8 cellular contexts compared by ENCODE assay signal in the genomic region with DNA sequence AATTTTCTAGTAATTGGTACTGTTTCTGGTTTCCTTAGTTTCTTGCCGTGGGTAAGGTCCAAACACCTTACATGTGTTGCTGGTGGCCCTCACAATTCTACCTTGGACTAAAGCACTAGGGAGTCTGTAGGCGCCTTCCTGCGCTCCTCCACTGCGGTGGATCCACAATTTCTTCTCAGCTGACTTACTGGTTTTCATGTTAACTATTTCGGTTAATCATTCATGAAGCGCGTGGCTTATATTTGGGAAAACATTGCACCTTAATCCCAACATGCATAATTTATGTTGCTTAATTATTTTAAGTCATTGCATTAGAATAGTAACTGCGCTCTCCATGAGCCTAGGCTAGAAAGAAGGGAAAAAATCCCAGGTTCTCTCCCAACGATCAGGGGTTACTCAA. TPM values are rescaled to one million over a fixed set of nuclear protein-coding genes. Genes with fewer than 3 reads are reported as not detected.
A peak's percentile ranks its signal among the peaks of the same experiment; 100 is the strongest.
DNase-seq lines count a peak whose midpoint lies in the region; ATAC-seq and TF ChIP-seq lines count a peak whose summit lies in the region.

No MANE protein-coding gene starts in this region.

- dilution Hi-C loops in mammary epithelial cell (cut with HindIII; ENCODE audit: low sequenced_read_pairs), result no loop called here

- H3K36me3 ChIP-seq in BLaER1 (0 out of 2 replicates have a peak, but pooled peaks cover 6% of the 10 kb centered on the region), mammary epithelial cell (ENCODE audit: insufficient read depth, low read length) (no peaks in the 10 kb centered on the region), mesodermal cell (ENCODE audit: control insufficient read depth, insufficient read depth, low read length) (peaks cover 5% of the 10 kb centered on the region)

- intact Hi-C loops in mammary epithelial cell (cut with micrococcal nuclease), result loop anchor here (2.0 kb wide), 2 partner anchors 42 to 70 kb away; no protein-coding TSS in a partner anchor

- H3K27me3 ChIP-seq in BLaER1, result no peaks in the 10 kb centered on the region
- H3K27me3 ChIP-seq in mammary epithelial cell (ENCODE audit: insufficient read depth, low read length), result no peaks in the 10 kb centered on the region

- WGBS in mammary epithelial cell (ENCODE audit: low coverage, missing lambda C conversion rate), result 2% methylated on average over 9 of the region's 9 CpGs
- WGBS in mesodermal cell (ENCODE audit: insufficient coverage in 2 of 2), 2 experiments, result 58% methylated on average over 4 to 5 of the region's 9 CpGs

- no TSS peak for BruUV-seq in mammary epithelial cell (replicated peaks; lab: Mats Ljungman, UMichigan)

- no peak for DNase-seq in Jurkat, Clone E6-1 (ENCODE audit: low read depth, low spot score)
- DNase-seq in mammary epithelial cell, result no peak
- DNase-seq in NCI-H524 treated with DMSO at 0.1 percent for 48 hours (lab: John Stamatoyannopoulos, UW), result no peak
- no peak for DNase-seq in NCI-H1694 (lab: John Stamatoyannopoulos, UW)

- H3K79me2 ChIP-seq in mammary epithelial cell (ENCODE audit: insufficient read depth, low read length), result peaks cover 38% of the 10 kb centered on the region

- peak overlapping the region; percentile 92 for H3K4me2 ChIP-seq in BLaER1
- H3K4me2 ChIP-seq in mammary epithelial cell (ENCODE audit: insufficient read depth, low read depth, low read length), result peak overlapping the region; percentile 96

- peaks cover 30% of the 10 kb centered on the region for H3K4me1 ChIP-seq in BLaER1
- peaks cover 14% of the 10 kb centered on the region for H3K4me1 ChIP-seq in mammary epithelial cell (ENCODE audit: insufficient read depth, low read length)
- H3K4me1 ChIP-seq in mesodermal cell (ENCODE audit: control insufficient read depth, insufficient read depth, low read length, poor library complexity, severe bottlenecking), result peaks cover 5% of the 10 kb centered on the region

- no peaks in the 10 kb centered on the region for H3K9me3 ChIP-seq in BLaER1
- no peaks in the 10 kb centered on the region for H3K9me3 ChIP-seq in mammary epithelial cell (replicated peaks; ENCODE audit: insufficient read depth, low read length)
- H3K9me3 ChIP-seq in mesodermal cell (ENCODE audit: control insufficient read depth, low read length), result no peaks in the 10 kb centered on the region

- CTCF ChIA-PET in mammary epithelial cell (lab: Charles Lee; ENCODE audit: low non-redundant PET), result no interaction called here

- peak overlapping the region; percentile 94 for H2AFZ ChIP-seq in mammary epithelial cell (ENCODE audit: low read depth, low read length)

- H3K4me3 ChIP-seq in BLaER1, result peak overlapping the region; percentile 88
- H3K4me3 ChIP-seq in Jurkat, Clone E6-1 (ENCODE audit: low read length), result peak overlapping the region; percentile 80
- H3K4me3 ChIP-seq in mammary epithelial cell (replicated peaks in 1 of 3; ENCODE audit: insufficient read depth in 1 of 3, low read depth in 2 of 3, low read length in 3 of 3), result peak overlapping the region; percentile 54 to 87 (median 81)
- H3K4me3 ChIP-seq in mesodermal cell (ENCODE audit: extremely low read depth, insufficient read depth, low read length, poor library complexity, severe bottlenecking), result peak overlapping the region; percentile 85

- H3K27ac ChIP-seq in BLaER1, result peak overlapping the region; percentile 91
- H3K27ac ChIP-seq in mammary epithelial cell (ENCODE audit: insufficient read depth, low read depth, low read length), result peak overlapping the region; percentile 86
- H3K27ac ChIP-seq in mesodermal cell (ENCODE audit: low read depth, low read length, severe bottlenecking), result peak overlapping the region; percentile 96

- H4K20me1 ChIP-seq in BLaER1 (peaks cover 41% of the 10 kb centered on the region), mammary epithelial cell (ENCODE audit: insufficient read depth, low read length) (no peaks in the 10 kb centered on the region)

- H3K9ac ChIP-seq in BLaER1, result peak overlapping the region; percentile 92
- H3K9ac ChIP-seq in mammary epithelial cell (ENCODE audit: insufficient read depth, low read length), result peak overlapping the region; percentile 89

- no peak for ATAC-seq in GM19328 (IDR thresholded peaks at IDR 0.05; ENCODE audit: unreplicated experiment)
- no peak for ATAC-seq in GM21619 (IDR thresholded peaks at IDR 0.05; ENCODE audit: unreplicated experiment)

- in situ Hi-C loops in mammary epithelial cell (cut with MboI; ENCODE audit: low sequenced_read_pairs in 2 of 2), result no loop called here

- no peak for TF ChIP-seq CTCF in mammary epithelial cell (conservative IDR thresholded peaks at IDR 0.05 in 1 of 2, IDR thresholded peaks at IDR 0.05 in 1 of 2; ENCODE audit: extremely low read depth in 1 of 2, insufficient read depth in 1 of 2, low read depth in 1 of 2, low read length in 2 of 2)

RNA-seq across cellular contexts. Expression of gene ARHGEF7, which starts 37.7 kb away (rescaled TPM):
- polyA plus RNA-seq in Jurkat, Clone E6-1 (2012; ENCODE audit: insufficient read depth, insufficient read length), result 47.0 TPM
- 10 to 100 TPM; 30.0 to 43.5 TPM for total RNA-seq in mammary epithelial cell
- 20.6 TPM for polyA plus RNA-seq in mammary epithelial cell
- 48.2 TPM for polyA minus RNA-seq in mammary epithelial cell
- 52.1 TPM for polyA plus RNA-seq in mesodermal cell (2013, experiment 1 of 2)
- 47.8 TPM for polyA plus RNA-seq in mesodermal cell (2013, experiment 2 of 2)
